Comparison of ENCODE assay signal across 16 cellular contexts in the genomic region with DNA sequence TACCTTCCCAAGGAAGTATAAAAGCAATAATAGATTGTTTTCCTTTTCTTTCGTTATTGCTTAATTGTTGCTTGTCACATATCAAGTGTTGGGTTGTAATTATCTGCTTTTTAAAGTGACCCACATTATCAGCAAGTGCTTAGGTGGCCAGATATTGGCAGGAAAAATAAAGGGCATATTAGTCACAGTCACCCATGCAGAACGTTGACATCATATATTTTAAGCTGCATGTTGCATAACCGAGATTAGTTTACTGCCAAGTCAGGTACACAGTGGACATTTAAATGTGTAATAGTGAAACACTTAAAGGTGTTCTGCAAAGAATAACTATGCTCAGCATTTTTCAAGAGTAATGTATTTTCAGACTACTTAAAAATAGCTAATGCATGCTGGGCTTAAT. TPM values are rescaled to one million over a fixed set of nuclear protein-coding genes. Genes with fewer than 3 reads are reported as not detected.
DNase-seq lines count a peak whose midpoint lies in the region; ATAC-seq, FAIRE-seq and TF ChIP-seq lines count a peak whose summit lies in the region.
"Had no signal": no experiment of that assay in that cellular context is flagged by ENCODE, and none has a peak within 500 bp of the region (broad histone marks: within the 10 kb centered on the region; RNA-seq: fewer than 3 reads in every experiment).

No MANE protein-coding gene starts in this region.

- H3K27ac ChIP-seq in epithelial cell of prostate (no peak overlapping the region), HepG2 (ENCODE audit: extremely low read length, insufficient read depth, low read length) (no peak overlapping the region), smooth muscle cell (ENCODE audit: low read depth) (no peak overlapping the region)
- H3K27ac ChIP-seq: 22Rv1 had no signal

- TF ChIP-seq CTCF in HepG2 (CRISPR knock-in tag; IDR thresholded peaks at IDR 0.05) (no peak), smooth muscle cell (IDR thresholded peaks at IDR 0.05; ENCODE audit: borderline replicate concordance, insufficient read depth, poor library complexity, severe bottlenecking) (no peak)

- H3K36me3 ChIP-seq in HepG2 (replicated peaks in 1 of 2; ENCODE audit: control insufficient read depth in 1 of 2, insufficient read depth in 2 of 2, low read length in 2 of 2) = no peaks in the 10 kb centered on the region
- H3K36me3 ChIP-seq in smooth muscle cell (ENCODE audit: low read depth) = no peaks in the 10 kb centered on the region

- no peak for TF ChIP-seq EP300 in HepG2 (IDR thresholded peaks at IDR 0.05; ENCODE audit: low read depth in 2 of 2, low read length in 2 of 2)
- TF ChIP-seq EP300 in HepG2 (CRISPR knock-in tag; IDR thresholded peaks at IDR 0.05; ENCODE audit: borderline replicate concordance) = no peak

- H4K20me1 ChIP-seq in HepG2 (ENCODE audit: insufficient read depth, low read length) = no peaks in the 10 kb centered on the region
- no peaks in the 10 kb centered on the region for H4K20me1 ChIP-seq in smooth muscle cell (ENCODE audit: low read depth)

- no peak for ATAC-seq in HepG2
- ATAC-seq in activated CD8-positive, alpha-beta T cell treated with anti-CD3 and anti-CD28 coated beads, Interleukin-2, amount 10 ng/mL, durations not matched to agents 7 days and 5 days = no peak
- no peak for ATAC-seq in HG02938 (IDR thresholded peaks at IDR 0.05; ENCODE audit: unreplicated experiment)
- ATAC-seq: activated CD4-positive, CD25-positive, alpha-beta regulatory T cell treated with anti-CD3 and anti-CD28 coated beads, Interleukin-2, amount 50 U/mL, for 24 hours had no signal

- CTCF ChIA-PET in HepG2 (lab: Yijun Ruan, JAX; ENCODE audit: low intra/inter-chr PET ratio, low total read pairs) = no interaction called here
- CTCF ChIA-PET in activated CD8-positive, alpha-beta T cell treated with anti-CD3 and anti-CD28 coated beads, Interleukin-2, amount 10 ng/mL, durations not matched to agents 7 days and 5 days (lab: Charles Lee) = no interaction called here

- no peaks in the 10 kb centered on the region for H3K4me1 Mint-ChIP-seq in activated CD8-positive, alpha-beta T cell treated with anti-CD3 and anti-CD28 coated beads, Interleukin-2, amount 10 ng/mL, durations not matched to agents 7 days and 5 days (ENCODE audit: low read depth)

- H3K27me3 Mint-ChIP-seq in activated CD8-positive, alpha-beta T cell treated with anti-CD3 and anti-CD28 coated beads, Interleukin-2, amount 10 ng/mL, durations not matched to agents 7 days and 5 days (ENCODE audit: low read depth) = no peaks in the 10 kb centered on the region

- H2AFZ ChIP-seq in HepG2 (ENCODE audit: low read length) (no peak overlapping the region), smooth muscle cell (ENCODE audit: low read depth) (no peak overlapping the region)

- in situ Hi-C loops in HepG2 (cut with HindIII; ENCODE audit: extremely low pct_ligation_motif_present, low pct_unique_long_range_greater_than_20kb) = no loop called here

- no peaks in the 10 kb centered on the region for H3K4me1 ChIP-seq in HepG2 (ENCODE audit: insufficient read depth, low read length)
- peaks cover 3% of the 10 kb centered on the region for H3K4me1 ChIP-seq in smooth muscle cell (ENCODE audit: low read depth)

- H3K4me2 ChIP-seq in HepG2 (ENCODE audit: low read depth, low read length) = no peak overlapping the region
- H3K4me2 ChIP-seq in smooth muscle cell = no peak overlapping the region

- POLR2A ChIA-PET in HepG2 (lab: Yijun Ruan, JAX) = no interaction called here
- POLR2A ChIA-PET in activated CD8-positive, alpha-beta T cell treated with anti-CD3 and anti-CD28 coated beads, Interleukin-2, amount 10 ng/mL, durations not matched to agents 7 days and 5 days (lab: Charles Lee) = no interaction called here

- no peak overlapping the region for H3K9ac ChIP-seq in HepG2 (ENCODE audit: insufficient read depth, low read depth, low read length)
- no peak overlapping the region for H3K9ac ChIP-seq in smooth muscle cell (ENCODE audit: low read depth)

- intact Hi-C loops in HepG2 (cut with micrococcal nuclease; ENCODE audit: unreplicated experiment) = no loop called here

- FAIRE-seq in HepG2 (lab: Jason Lieb, UNC) = no peak

- TF ChIP-seq POLR2A in HepG2 (IDR thresholded peaks at IDR 0.05; ENCODE audit: insufficient read depth in 1 of 2, low read depth in 2 of 2, low read length in 2 of 2) = no peak

- 2% methylated on average over 3 of the region's 3 CpGs for WGBS in HepG2 (ENCODE audit: low lambda C conversion rate)
- 57% methylated on average over 3 of the region's 3 CpGs for WGBS in smooth muscle cell (ENCODE audit: low lambda C conversion rate)

- BruUV-seq in HepG2 (replicated peaks; lab: Mats Ljungman, UMichigan) = no TSS peak

- H3K27me3 ChIP-seq in HepG2 (ENCODE audit: control insufficient read depth in 1 of 2, insufficient read depth in 2 of 2, low read length in 2 of 2) (peaks cover 0 to 5% of the 10 kb centered on the region in 2 experiments; a peak in 1 of 5 replicates), smooth muscle cell (ENCODE audit: low read depth) (no peaks in the 10 kb centered on the region)

- DNase-seq in DMS153 (lab: John Stamatoyannopoulos, UW) (peak; percentile 1), DMS153 treated with DMSO at 0.1 percent for 48 hours (lab: John Stamatoyannopoulos, UW; ENCODE audit: unreplicated experiment) (no peak), NCI-H748 (lab: John Stamatoyannopoulos, UW; ENCODE audit: unreplicated experiment) (peak; percentile 76), epithelial cell of prostate (ENCODE audit: low read depth, low spot score) (peak; percentile 64), HepG2 (ENCODE audit: low spot score) (no peak), smooth muscle cell (lab: John Stamatoyannopoulos, UW; ENCODE audit: unreplicated experiment) (no peak)
- DNase-seq in activated CD8-positive, alpha-beta T cell treated with anti-CD3 and anti-CD28 coated beads, Interleukin-2, amount 10 ng/mL, durations not matched to agents 7 days and 5 days = no peak
- DNase-seq: activated T-cell treated with anti-CD3 and anti-CD28 coated beads, Interleukin-2, amount 50 U/mL, for 48 hours; effector CD8-positive, alpha-beta T cell; head of caudate nucleus; mesendoderm; nucleus accumbens; trophoblast cell had no signal

- H3K4me3 Mint-ChIP-seq in activated CD8-positive, alpha-beta T cell treated with anti-CD3 and anti-CD28 coated beads, Interleukin-2, amount 10 ng/mL, durations not matched to agents 7 days and 5 days = no peak overlapping the region

- no peak overlapping the region for H3K27ac Mint-ChIP-seq in activated CD8-positive, alpha-beta T cell treated with anti-CD3 and anti-CD28 coated beads, Interleukin-2, amount 10 ng/mL, durations not matched to agents 7 days and 5 days

- no peaks in the 10 kb centered on the region for H3K9me3 ChIP-seq in HepG2 (ENCODE audit: low read length)
- no peaks in the 10 kb centered on the region for H3K9me3 ChIP-seq in smooth muscle cell (replicated peaks; ENCODE audit: low read depth)

- no peaks in the 10 kb centered on the region for H3K9me3 Mint-ChIP-seq in activated CD8-positive, alpha-beta T cell treated with anti-CD3 and anti-CD28 coated beads, Interleukin-2, amount 10 ng/mL, durations not matched to agents 7 days and 5 days (ENCODE audit: insufficient read depth)

- H3K36me3 Mint-ChIP-seq in activated CD8-positive, alpha-beta T cell treated with anti-CD3 and anti-CD28 coated beads, Interleukin-2, amount 10 ng/mL, durations not matched to agents 7 days and 5 days (ENCODE audit: low read depth) = no peaks in the 10 kb centered on the region

- H3F3A ChIP-seq in smooth muscle cell (ENCODE audit: low read depth) = peaks cover 9% of the 10 kb centered on the region

- H3K4me3 ChIP-seq in HepG2 (replicated peaks in 1 of 3; ENCODE audit: insufficient read depth in 1 of 3, low read depth in 2 of 3, low read length in 3 of 3) = no peak overlapping the region
- no peak overlapping the region for H3K4me3 ChIP-seq in smooth muscle cell

- H3K79me2 ChIP-seq in HepG2 (ENCODE audit: insufficient read depth, low read length) (no peaks in the 10 kb centered on the region), smooth muscle cell (ENCODE audit: low read depth) (no peaks in the 10 kb centered on the region)

- TF ChIP-seq RAD21 in HepG2 (CRISPR knock-in tag; IDR thresholded peaks at IDR 0.05) = no peak

TF ChIP-seq in HepG2, 621 proteins besides CTCF, POLR2A, EP300 and RAD21 (continues in another document):
- no peak for TF ChIP-seq ZNF788 (CRISPR knock-in tag; IDR thresholded peaks at IDR 0.05; ENCODE audit: borderline replicate concordance)
- no peak for TF ChIP-seq SP1 (IDR thresholded peaks at IDR 0.05)
- TF ChIP-seq SP1 (CRISPR knock-in tag; IDR thresholded peaks at IDR 0.05) = no peak
- TF ChIP-seq MAFK (conservative IDR thresholded peaks at IDR 0.05 in 1 of 2, IDR thresholded peaks at IDR 0.05 in 1 of 2; ENCODE audit: low read length in 2 of 2) = peak; percentile 72 to 74; a peak in 3 of 4 replicates

RNA-seq across cellular contexts. Expression of gene NEBL, which starts 11.4 kb away (rescaled TPM):
- total RNA-seq in HepG2 (2016; rRNA removed; fragmentation: Illumina TruSeq; extraction: Trizol) (not detected in 2 replicates), smooth muscle cell (12.8 and 14.9 TPM in 2 replicates)
- not detected in 2 replicates for total RNA-seq in HepG2 (2016; cell fraction: cytosol; rRNA removed; fragmentation: Illumina TruSeq; extraction: Trizol; ENCODE audit: low read depth)
- total RNA-seq in HepG2 (2016; cell fraction: insoluble cytoplasmic fraction; rRNA removed; fragmentation: Illumina TruSeq; extraction: Trizol) = not detected in 2 replicates
- total RNA-seq in HepG2 (2016; cell fraction: membrane; rRNA removed; fragmentation: Illumina TruSeq; extraction: Trizol) = not detected in 2 replicates
- total RNA-seq in HepG2 (2016; cell fraction: nucleus; rRNA removed; fragmentation: Illumina TruSeq; extraction: Trizol) = not detected in 2 replicates
- polyA plus RNA-seq in HepG2 (2011; rRNA removed) (not detected in 2 replicates), smooth muscle cell (1.8 and 3.5 TPM in 2 replicates)
- not detected in 2 replicates for polyA plus RNA-seq in HepG2 (2011; cell fraction: cytosol; rRNA removed)
- polyA plus RNA-seq in HepG2 (2011; cell fraction: nucleus; rRNA removed) = not detected in 2 replicates
- not detected in 2 replicates for polyA plus RNA-seq in HepG2 (2012)
- not detected in 2 replicates for polyA plus RNA-seq in HepG2 (2016; cell fraction: cytosol; fragmentation: Illumina TruSeq; extraction: Trizol; ENCODE audit: low read depth)
- not detected in 2 replicates for polyA plus RNA-seq in HepG2 (2016; cell fraction: insoluble cytoplasmic fraction; fragmentation: Illumina TruSeq; extraction: Trizol; ENCODE audit: low read depth)
- polyA plus RNA-seq in HepG2 (2016; cell fraction: membrane; fragmentation: Illumina TruSeq; extraction: Trizol; ENCODE audit: low read depth) = not detected in 2 replicates
- not detected in 2 replicates for polyA plus RNA-seq in HepG2 (2016; cell fraction: nucleus; fragmentation: Illumina TruSeq; extraction: Trizol; ENCODE audit: insufficient read depth, low read depth)
- polyA minus RNA-seq in HepG2 (2011; rRNA and poly(A)+ RNA removed; ENCODE audit: low replicate concordance) = 0.40 TPM in 1 of 2 replicates, not detected in the other
- not detected in 2 replicates for polyA minus RNA-seq in HepG2 (2011; cell fraction: cytosol; rRNA and poly(A)+ RNA removed)
- 0.25 TPM in 1 of 2 replicates, not detected in the other for polyA minus RNA-seq in HepG2 (2011; cell fraction: nucleus; rRNA and poly(A)+ RNA removed)
- not detected for total RNA-seq in activated CD8-positive, alpha-beta T cell treated with anti-CD3 and anti-CD28 coated beads, Interleukin-2, amount 10 ng/mL, durations not matched to agents 7 days and 5 days

Comparison
In these comparisons a context has a peak if more than half of its experiments do, and no peak if none do; other contexts are left out.
1. DNase-seq: peak in DMS153 (single experiment), NCI-H748 (single experiment) and epithelial cell of prostate (single experiment); none in DMS153 treated with DMSO at 0.1 percent for 48 hours (single experiment), HepG2 (single experiment), activated CD8-positive, alpha-beta T cell treated with anti-CD3 and anti-CD28 coated beads, Interleukin-2, amount 10 ng/mL, durations not matched to agents 7 days and 5 days (single experiment) and smooth muscle cell (single experiment).
2. RNA of gene NEBL, which starts 11.4 kb away (total RNA-seq): 12.8 to 14.9 TPM in smooth muscle cell; not detected in HepG2 and not detected in activated CD8-positive, alpha-beta T cell treated with anti-CD3 and anti-CD28 coated beads, Interleukin-2, amount 10 ng/mL, durations not matched to agents 7 days and 5 days; every median in the first group is over 10 times any median in the second.